Comparison of ENCODE assay signal across 21 cellular contexts in genomic region chr17:50214986-50215730, GRCh38. TPM values are rescaled to one million over a fixed set of nuclear protein-coding genes. Genes with fewer than 3 reads are reported as not detected.
A peak's percentile ranks its signal among the peaks of the same experiment; 100 is the strongest.
DNase-seq lines count a peak whose midpoint lies in the region; ATAC-seq, FAIRE-seq and TF ChIP-seq lines count a peak whose summit lies in the region.
"Had no signal": no experiment of that assay in that cellular context is flagged by ENCODE, and none has a peak within 500 bp of the region (broad histone marks: within the 10 kb centered on the region; RNA-seq: fewer than 3 reads in every experiment).

No MANE protein-coding gene starts in this region.

- no peaks in the 10 kb centered on the region for H4K20me1 ChIP-seq in K562 (replicated peaks; ENCODE audit: control insufficient read depth, insufficient read depth, low read length)

- no peaks in the 10 kb centered on the region for H3K79me2 ChIP-seq in K562 (ENCODE audit: control insufficient read depth, insufficient read depth, low read length)

- POLR2A ChIA-PET in AG04450 (lab: Yijun Ruan, JAX) (interaction anchor here (6.5 to 14.7 kb wide), 3 partner anchors 11 to 53 kb away, joined by 63 to 726 read pairs (median 284); partner anchors contain the start of gene COL1A1), K562 (lab: Yijun Ruan, JAX) (interaction anchor here (0.7 to 1.1 kb wide), 2 partner anchors 24 to 50 kb away, joined by 3 to 4 read pairs; no protein-coding TSS in a partner anchor)

- TF ChIP-seq CTCF in AG04450 (IDR thresholded peaks at IDR 0.05; ENCODE audit: low read depth, low read length) (no peak), K562 (IDR thresholded peaks at IDR 0.05 in 2 of 3, conservative IDR thresholded peaks at IDR 0.05 in 1 of 3; ENCODE audit: insufficient read depth in 2 of 3, low read depth in 1 of 3, low read length in 3 of 3) (no peak), prostate gland (IDR thresholded peaks at IDR 0.05) (no peak), tibial nerve (IDR thresholded peaks at IDR 0.05) (no peak)

- CTCF ChIA-PET in AG04450 (lab: Charles Lee) = interaction anchor here (0.5 kb wide), 1 partner anchor 1337 kb away, joined by 4 read pairs; no protein-coding TSS in a partner anchor
- CTCF ChIA-PET in K562 (lab: Yijun Ruan, JAX; ENCODE audit: low intra/inter-chr PET ratio) = no interaction called here

- DNase-seq in AG04450 (ENCODE audit: low read depth, low spot score) (no peak), K562 (ENCODE audit: extremely low read depth in 1 of 4, low spot score in 3 of 4) (no peak), left ventricle myocardium superior (no peak), prostate gland (ENCODE audit: low spot score) (no peak), tibial nerve (ENCODE audit: low spot score in 2 of 2) (no peak)
- DNase-seq in NK-92 treated with Interleukin-12 subunit alpha and Interleukin-12 subunit beta, amount 100 ng/mL, for 24 hours (lab: John Stamatoyannopoulos, UW) = no peak
- DNase-seq: activated CD4-positive, alpha-beta T cell treated with anti-CD3 and anti-CD28 coated beads, Interleukin-2, amount 10 ng/mL, durations not matched to agents 24 days and 14 days; activated T-cell treated with anti-CD3 and anti-CD28 coated beads, Interleukin-2, amount 50 U/mL, for 24 hours; CD8-positive, alpha-beta memory T cell; NCI-H1694; NCI-H446 treated with DMSO at 0.1 percent for 48 hours; stimulated activated naive CD4-positive, alpha-beta T cell treated with Interleukin-2 at 50 U/mL for 16 hours had no signal

- H3K4me3 ChIP-seq in AG04450 (ENCODE audit: low read depth, low read length) = no peak overlapping the region
- no peak overlapping the region for H3K4me3 ChIP-seq in K562
- H3K4me3 ChIP-seq in prostate gland = no peak overlapping the region
- H3K4me3 ChIP-seq in tibial nerve = no peak overlapping the region
- H3K4me3 ChIP-seq: A549, SJSA1 had no signal

- H3K9me3 ChIP-seq in AG04450 (ENCODE audit: control insufficient read depth, insufficient read depth, low read length) = no peaks in the 10 kb centered on the region
- H3K9me3 ChIP-seq in K562 (replicated peaks; ENCODE audit: control insufficient read depth, insufficient read depth, low read depth, low read length) = no peaks in the 10 kb centered on the region
- no peaks in the 10 kb centered on the region for H3K9me3 ChIP-seq in prostate gland
- H3K9me3 ChIP-seq in tibial nerve = no peaks in the 10 kb centered on the region
- H3K9me3 ChIP-seq: A549, SJSA1 had no signal

- in situ Hi-C loops in K562 (cut with MboI) = no loop called here

- H3K27me3 ChIP-seq in AG04450 (ENCODE audit: control insufficient read depth, insufficient read depth, low read length) (no peaks in the 10 kb centered on the region), K562 (ENCODE audit: control insufficient read depth in 2 of 2, insufficient read depth in 2 of 2, low read length in 2 of 2) (peaks cover 2 to 5% of the 10 kb centered on the region in 2 experiments; a peak in 2 of 5 replicates), prostate gland (replicated peaks; ENCODE audit: insufficient read depth) (no peaks in the 10 kb centered on the region), tibial nerve (no peaks in the 10 kb centered on the region)
- H3K27me3 ChIP-seq: SJSA1 had no signal

- no peak for TF ChIP-seq RAD21 in K562 (CRISPR knock-in tag; conservative IDR thresholded peaks at IDR 0.05 in 1 of 2, IDR thresholded peaks at IDR 0.05 in 1 of 2)

- TF ChIP-seq EP300 in K562 (IDR thresholded peaks at IDR 0.05; ENCODE audit: low read length) = no peak
- TF ChIP-seq EP300 in tibial nerve (IDR thresholded peaks at IDR 0.05) = no peak

- no peak for TF ChIP-seq POLR2A in K562 (conservative IDR thresholded peaks at IDR 0.05)
- TF ChIP-seq POLR2A in prostate gland (IDR thresholded peaks at IDR 0.05) = no peak
- TF ChIP-seq POLR2A in tibial nerve (IDR thresholded peaks at IDR 0.05) = no peak

- intact Hi-C loops in K562 (cut with micrococcal nuclease) (no loop called here), left ventricle myocardium superior (cut with micrococcal nuclease) (no loop called here), prostate gland (cut with DNase I) (no loop called here)

- peak overlapping the region; percentile 22 for H3K27ac ChIP-seq in AG04450 (ENCODE audit: low read depth, low read length)
- no peak overlapping the region for H3K27ac ChIP-seq in K562 (ENCODE audit: extremely low read depth, low read depth, low read length)
- peak overlapping the region; percentile 14 to 30 for H3K27ac ChIP-seq in prostate gland
- H3K27ac ChIP-seq in tibial nerve = peak overlapping the region in 2 of 4 donors; percentile 30 to 51
- H3K27ac ChIP-seq: epithelial cell of prostate, SJSA1 had no signal

- FAIRE-seq in K562 (lab: Jason Lieb, UNC) = no peak
- FAIRE-seq: A549, colon, G401.6 had no signal

- no peak overlapping the region for H2AFZ ChIP-seq in K562 (ENCODE audit: low read depth, low read length)

- no peak overlapping the region for H3K4me2 ChIP-seq in K562 (ENCODE audit: insufficient read depth, low read length)
- H3K4me2 ChIP-seq: A549 had no signal

- no peaks in the 10 kb centered on the region for H3K9me1 ChIP-seq in K562 (ENCODE audit: control insufficient read depth, insufficient read depth, low read length)

- peaks cover 27 to 31% of the 10 kb centered on the region in 2 experiments for H3K4me1 ChIP-seq in K562 (replicated peaks in 1 of 2; ENCODE audit: control insufficient read depth in 2 of 2, insufficient read depth in 2 of 2, low read length in 2 of 2)
- H3K4me1 ChIP-seq in prostate gland (replicated peaks) = no peaks in the 10 kb centered on the region
- peaks cover 0 to 62% (median 36%) of the 10 kb centered on the region in 4 donors for H3K4me1 ChIP-seq in tibial nerve

- H3K9ac ChIP-seq in K562 (ENCODE audit: insufficient read depth in 1 of 2, low read depth in 2 of 2, low read length in 2 of 2) = no peak overlapping the region

- ATAC-seq in K562 = no peak
- ATAC-seq in left ventricle myocardium superior = peak; percentile 8
- ATAC-seq in HG02588 (IDR thresholded peaks at IDR 0.05; ENCODE audit: unreplicated experiment) = no peak
- ATAC-seq in HG03039 (IDR thresholded peaks at IDR 0.05; ENCODE audit: unreplicated experiment) = no peak
- ATAC-seq: A549; natural killer cell treated with Interleukin-12 subunit alpha and Interleukin-12 subunit beta and Interleukin-15 and Interleukin-18, amount 100 ng/mL, for 72 hours had no signal

- WGBS in K562 (ENCODE audit: insufficient coverage, low coverage, missing lambda C conversion rate) = 16% methylated on average over 8 of the region's 8 CpGs
- 66% methylated on average over 8 of the region's 8 CpGs for WGBS in prostate gland
- WGBS in tibial nerve, 2 donors = 65 to 75% methylated on average over 8 of the region's 8 CpGs

- H3K36me3 ChIP-seq in K562 (ENCODE audit: control insufficient read depth, insufficient read depth, low read length) (no peaks in the 10 kb centered on the region), prostate gland (no peaks in the 10 kb centered on the region), tibial nerve (no peaks in the 10 kb centered on the region)
- H3K36me3 ChIP-seq: SJSA1 had no signal

- BruUV-seq in K562 (replicated peaks; lab: Mats Ljungman, UMichigan) = no TSS peak

RNA-seq across cellular contexts. Expression of gene COL1A1, which starts 13.7 kb away (rescaled TPM):
- polyA plus RNA-seq in AG04450 (2011; rRNA removed) (1,356 and 3,120 TPM in 2 replicates), K562 (2011; rRNA removed) (0.11 and 0.20 TPM in 2 replicates), K562 (2014; fragmentation: Illumina TruSeq; extraction: Trizol) (0.64 and 0.91 TPM in 2 replicates), K562 (2014; fragmentation: Nextera tagmentation; extraction: Ambion mirVana) (under 1 TPM; 0.04 to 0.06 TPM), K562 (2014; rRNA removed) (0.86 and 0.95 TPM in 2 replicates)
- polyA minus RNA-seq in AG04450 (2011; rRNA and poly(A)+ RNA removed) = 2,155 and 4,267 TPM in 2 replicates
- total RNA-seq in K562 (2011; cell fraction: chromatin; rRNA removed; ENCODE audit: low replicate concordance) = 3.2 and 16.9 TPM in 2 replicates
- 5.7 and 9.0 TPM in 2 replicates for total RNA-seq in K562 (2011; cell fraction: nucleolus; rRNA removed)
- total RNA-seq in K562 (2011; cell fraction: nucleoplasm; rRNA removed) = 3.7 and 4.2 TPM in 2 replicates
- total RNA-seq in K562 (2014; rRNA removed) (0.86 and 0.91 TPM in 2 replicates), K562 (2014; rRNA removed; fragmentation: Illumina TruSeq; extraction: Trizol) (0.15 TPM in 1 of 2 replicates, not detected in the other), K562 (2015; rRNA removed; fragmentation: Illumina TruSeq; extraction: Trizol) (0.08 and 0.18 TPM in 2 replicates), K562 (2021) (2.8 and 3.4 TPM in 2 replicates), left ventricle myocardium superior (26.8 TPM), prostate gland (10 to 100 TPM; 21.5 to 81.0 TPM), tibial nerve (100 to 1,000 TPM in 1 of 4 donors, 10 to 100 TPM in 3; 31.5 to 185 (median 73.0) TPM)
- 0.16 and 0.27 TPM in 2 replicates for polyA plus RNA-seq in K562 (2011; cell fraction: cytosol; rRNA removed)
- 2.0 and 4.9 TPM in 2 replicates for polyA plus RNA-seq in K562 (2011; cell fraction: nucleus; rRNA removed)
- 1.1 and 1.7 TPM in 2 replicates for polyA plus RNA-seq in K562 (2012)
- 0.25 and 1.1 TPM in 2 replicates for polyA minus RNA-seq in K562 (2011; rRNA and poly(A)+ RNA removed)
- polyA minus RNA-seq in K562 (2011; cell fraction: cytosol; rRNA and poly(A)+ RNA removed) = 2.0 and 3.3 TPM in 2 replicates
- polyA minus RNA-seq in K562 (2011; cell fraction: nucleus; rRNA and poly(A)+ RNA removed) = 2.3 and 3.1 TPM in 2 replicates
- polyA plus RNA-seq: CD8-positive, alpha-beta memory T cell had no signal

RNA-seq across cellular contexts. Expression of gene SGCA, which starts 49.4 kb away (rescaled TPM):
- 0.16 and 0.21 TPM in 2 replicates for polyA plus RNA-seq in AG04450 (2011; rRNA removed)
- polyA minus RNA-seq in AG04450 (2011; rRNA and poly(A)+ RNA removed) = not detected in 2 replicates
- total RNA-seq in K562 (2011; cell fraction: chromatin; rRNA removed; ENCODE audit: low replicate concordance) = not detected in 2 replicates
- total RNA-seq in K562 (2011; cell fraction: nucleolus; rRNA removed) = not detected in 2 replicates
- total RNA-seq in K562 (2011; cell fraction: nucleoplasm; rRNA removed) = not detected in 2 replicates
- not detected in 2 replicates for total RNA-seq in K562 (2014; rRNA removed)
- not detected in 2 replicates for total RNA-seq in K562 (2014; rRNA removed; fragmentation: Illumina TruSeq; extraction: Trizol)
- total RNA-seq in K562 (2015; rRNA removed; fragmentation: Illumina TruSeq; extraction: Trizol) = not detected in 2 replicates
- total RNA-seq in K562 (2021) = not detected in 2 replicates
- not detected in 2 replicates for polyA plus RNA-seq in K562 (2011; rRNA removed)
- polyA plus RNA-seq in K562 (2011; cell fraction: cytosol; rRNA removed) = not detected in 2 replicates
- polyA plus RNA-seq in K562 (2011; cell fraction: nucleus; rRNA removed) = not detected in 2 replicates
- polyA plus RNA-seq in K562 (2012) = not detected in 2 replicates
- polyA plus RNA-seq in K562 (2014; fragmentation: Illumina TruSeq; extraction: Trizol) = not detected in 2 replicates
- polyA plus RNA-seq in K562 (2014; fragmentation: Nextera tagmentation; extraction: Ambion mirVana) = not detected
- polyA plus RNA-seq in K562 (2014; rRNA removed) = not detected in 2 replicates
- polyA minus RNA-seq in K562 (2011; rRNA and poly(A)+ RNA removed) = not detected in 2 replicates
- not detected in 2 replicates for polyA minus RNA-seq in K562 (2011; cell fraction: cytosol; rRNA and poly(A)+ RNA removed)
- not detected in 2 replicates for polyA minus RNA-seq in K562 (2011; cell fraction: nucleus; rRNA and poly(A)+ RNA removed)
- total RNA-seq in left ventricle myocardium superior = 155 TPM
- total RNA-seq in prostate gland = 10 to 100 TPM; 13.9 to 19.4 TPM
- total RNA-seq in tibial nerve = 1 to 10 TPM; 1.8 to 7.8 (median 4.9) TPM
- polyA plus RNA-seq: CD8-positive, alpha-beta memory T cell had no signal

RNA-seq across cellular contexts. Expression of gene TMEM92, which starts 59.1 kb away (rescaled TPM):
- polyA plus RNA-seq in AG04450 (2011; rRNA removed) (0.47 and 0.96 TPM in 2 replicates), K562 (2011; rRNA removed) (0.22 and 1.1 TPM in 2 replicates), K562 (2014; fragmentation: Illumina TruSeq; extraction: Trizol) (2.1 and 2.6 TPM in 2 replicates), K562 (2014; fragmentation: Nextera tagmentation; extraction: Ambion mirVana) (under 1 TPM; 0.59 to 0.81 TPM), K562 (2014; rRNA removed) (0.09 and 0.49 TPM in 2 replicates)
- 0.48 and 0.55 TPM in 2 replicates for polyA minus RNA-seq in AG04450 (2011; rRNA and poly(A)+ RNA removed)
- total RNA-seq in K562 (2011; cell fraction: chromatin; rRNA removed; ENCODE audit: low replicate concordance) = 0.62 and 2.3 TPM in 2 replicates
- 0.79 and 2.2 TPM in 2 replicates for total RNA-seq in K562 (2011; cell fraction: nucleolus; rRNA removed)
- total RNA-seq in K562 (2011; cell fraction: nucleoplasm; rRNA removed) = 0.44 and 1.2 TPM in 2 replicates
- total RNA-seq in K562 (2014; rRNA removed) (0.32 TPM in 1 of 2 replicates, not detected in the other), K562 (2014; rRNA removed; fragmentation: Illumina TruSeq; extraction: Trizol) (0.10 and 0.18 TPM in 2 replicates), K562 (2015; rRNA removed; fragmentation: Illumina TruSeq; extraction: Trizol) (0.14 and 0.23 TPM in 2 replicates), K562 (2021) (0.40 and 0.47 TPM in 2 replicates), left ventricle myocardium superior (not detected), prostate gland (under 1 TPM; 0.91 to 0.96 TPM), tibial nerve (under 1 TPM in 2 of 4 donors, not detected in 2; 0.44 to 0.59 TPM)
- polyA plus RNA-seq in K562 (2011; cell fraction: cytosol; rRNA removed) = 1.3 and 3.2 TPM in 2 replicates
- polyA plus RNA-seq in K562 (2011; cell fraction: nucleus; rRNA removed) = 1.1 and 1.2 TPM in 2 replicates
- polyA plus RNA-seq in K562 (2012) = 0.73 and 2.3 TPM in 2 replicates
- polyA minus RNA-seq in K562 (2011; rRNA and poly(A)+ RNA removed) = 0.32 and 0.60 TPM in 2 replicates
- 0.64 and 2.3 TPM in 2 replicates for polyA minus RNA-seq in K562 (2011; cell fraction: cytosol; rRNA and poly(A)+ RNA removed)
- polyA minus RNA-seq in K562 (2011; cell fraction: nucleus; rRNA and poly(A)+ RNA removed) = 1.1 and 3.0 TPM in 2 replicates
- total RNA-seq: CD8-positive, alpha-beta memory T cell; LHCN-M2; natural killer cell treated with Interleukin-12 subunit alpha and Interleukin-12 subunit beta and Interleukin-15 and Interleukin-18, amount 100 ng/mL, for 72 hours had no signal
- polyA plus RNA-seq: CD8-positive, alpha-beta memory T cell had no signal
